ENCODE assay signal across 15 cellular contexts in the genomic region with DNA sequence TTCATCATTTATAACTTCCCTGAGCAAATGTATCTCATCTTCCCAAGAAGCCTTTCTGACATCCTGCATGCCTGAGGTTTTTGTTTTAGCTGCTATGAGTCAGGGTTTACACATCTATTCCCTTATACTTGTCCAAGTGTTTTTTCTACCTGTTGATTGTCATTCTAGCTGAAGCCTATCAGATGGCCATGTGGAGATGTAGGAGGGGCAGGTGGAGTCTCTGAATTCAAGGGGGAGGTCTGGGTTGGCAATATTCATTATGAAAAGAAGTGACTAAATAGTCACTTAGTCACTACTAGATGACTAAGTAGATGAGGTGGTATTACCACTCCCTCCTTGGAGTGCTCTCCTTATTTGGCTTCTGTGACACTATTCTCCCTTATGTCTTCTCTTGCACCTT. TPM values are rescaled to one million over a fixed set of nuclear protein-coding genes. Genes with fewer than 3 reads are reported as not detected.
DNase-seq lines count a peak whose midpoint lies in the region; TF ChIP-seq lines count a peak whose summit lies in the region.
"Had no signal": no experiment of that assay in that cellular context is flagged by ENCODE, and none has a peak within 500 bp of the region (broad histone marks: within the 10 kb centered on the region; RNA-seq: fewer than 3 reads in every experiment).

No MANE protein-coding gene starts in this region.

- no peaks in the 10 kb centered on the region for H3K27me3 ChIP-seq in skeletal muscle satellite cell (ENCODE audit: control insufficient read depth, insufficient read depth, low read length)
- H3K27me3 ChIP-seq in A673 (replicated peaks; ENCODE audit: insufficient read depth, low read depth, low read length, poor library complexity) = no peaks in the 10 kb centered on the region
- H3K27me3 ChIP-seq: adrenal gland, vagina had no signal

- CTCF ChIA-PET in A673 (lab: Charles Lee) = no interaction called here

- peak overlapping the region; percentile 4 for H3K4me2 ChIP-seq in skeletal muscle satellite cell (ENCODE audit: low read length)
- H3K4me2 ChIP-seq: KMS-11 had no signal

- intact Hi-C loops in A673 (cut with micrococcal nuclease; ENCODE audit: unreplicated experiment) = no loop called here

- H3K4me3 ChIP-seq in epithelial cell of esophagus (ENCODE audit: low read length) (no peak overlapping the region), skeletal muscle satellite cell (ENCODE audit: low read length) (no peak overlapping the region), A673 (ENCODE audit: low read depth, low read length, poor library complexity, severe bottlenecking) (no peak overlapping the region)
- H3K4me3 ChIP-seq: adrenal gland, vagina had no signal

- DNase-seq in activated CD4-positive, alpha-beta T cell treated with anti-CD3 and anti-CD28 coated beads, Interleukin-2, amount 50 U/mL, for 48 hours = peak; percentile 2 to 7
- DNase-seq in activated CD4-positive, alpha-beta T cell treated with anti-CD3 and anti-CD28 coated beads, Interleukin-2, amount 50 U/mL, for 4 hours = no peak
- DNase-seq in LoVo (ENCODE audit: low spot score) (peak; percentile 48), epithelial cell of esophagus (ENCODE audit: low read depth) (peak; percentile 99), NCI-H2081 treated with DMSO at 0.1 percent for 48 hours (lab: John Stamatoyannopoulos, UW) (no peak), HuH-7.5 (ENCODE audit: low spot score) (no peak), A673 (ENCODE audit: low spot score) (no peak)
- DNase-seq: activated CD4-positive, CD25-positive, alpha-beta regulatory T cell; adrenal gland; GF-D8; SIG-M5 had no signal

- no peaks in the 10 kb centered on the region for H3K9me3 ChIP-seq in skeletal muscle satellite cell (replicated peaks; ENCODE audit: low read length)
- H3K9me3 ChIP-seq in A673 (ENCODE audit: low read depth, low read length, poor library complexity, severe bottlenecking) = no peaks in the 10 kb centered on the region
- H3K9me3 ChIP-seq: adrenal gland, vagina had no signal

- peaks cover 16% of the 10 kb centered on the region for H3K4me1 ChIP-seq in skeletal muscle satellite cell (ENCODE audit: control insufficient read depth, insufficient read depth, low read length)
- no peaks in the 10 kb centered on the region for H3K4me1 ChIP-seq in A673 (ENCODE audit: insufficient read depth, low read length, poor library complexity, severe bottlenecking)
- H3K4me1 ChIP-seq: adrenal gland, parathyroid adenoma, vagina had no signal

- no TSS peak for BruUV-seq in A673 (replicated peaks; lab: Mats Ljungman, UMichigan)

- H3K27ac ChIP-seq in A673 (ENCODE audit: low read depth, low read length, poor library complexity, severe bottlenecking) = no peak overlapping the region
- H3K27ac ChIP-seq: adrenal gland, KMS-11, parathyroid adenoma, vagina had no signal

- H3K36me3 ChIP-seq in skeletal muscle satellite cell (ENCODE audit: insufficient read depth, low read length) (no peaks in the 10 kb centered on the region), A673 (ENCODE audit: insufficient read depth, low read length, poor library complexity, severe bottlenecking) (no peaks in the 10 kb centered on the region)
- H3K36me3 ChIP-seq: adrenal gland, vagina had no signal

- TF ChIP-seq CTCF in epithelial cell of esophagus (IDR thresholded peaks at IDR 0.05; ENCODE audit: insufficient read depth, low read depth, low read length, missing control alignments) (no peak), A673 (conservative IDR thresholded peaks at IDR 0.05; ENCODE audit: low read depth, low read length) (no peak)

- no peak overlapping the region for H3K9ac ChIP-seq in skeletal muscle satellite cell (ENCODE audit: low read depth, low read length)
- H3K9ac ChIP-seq: KMS-11, parathyroid adenoma had no signal

- POLR2A ChIA-PET in A673 (lab: Charles Lee; ENCODE audit: low non-redundant PET) = no interaction called here

RNA-seq across cellular contexts. Expression of a gene that starts 52.4 kb away (rescaled TPM):
- total RNA-seq in skeletal muscle satellite cell (2012; rRNA removed) = not detected in 2 replicates
- total RNA-seq in A673 (2021) = not detected in 2 replicates
- total RNA-seq: vagina had no signal

Comparison
In these comparisons a context has a peak if more than half of its experiments do, and no peak if none do; other contexts are left out.
1. DNase-seq: peak in activated CD4-positive, alpha-beta T cell treated with anti-CD3 and anti-CD28 coated beads, Interleukin-2, amount 50 U/mL, for 48 hours (2 of 2), LoVo (single experiment) and epithelial cell of esophagus (single experiment); none in activated CD4-positive, alpha-beta T cell treated with anti-CD3 and anti-CD28 coated beads, Interleukin-2, amount 50 U/mL, for 4 hours (0 of 2), NCI-H2081 treated with DMSO at 0.1 percent for 48 hours (single experiment), HuH-7.5 (single experiment) and A673 (single experiment).